ENCODE assay signal across 8 cellular contexts in the genomic region with DNA sequence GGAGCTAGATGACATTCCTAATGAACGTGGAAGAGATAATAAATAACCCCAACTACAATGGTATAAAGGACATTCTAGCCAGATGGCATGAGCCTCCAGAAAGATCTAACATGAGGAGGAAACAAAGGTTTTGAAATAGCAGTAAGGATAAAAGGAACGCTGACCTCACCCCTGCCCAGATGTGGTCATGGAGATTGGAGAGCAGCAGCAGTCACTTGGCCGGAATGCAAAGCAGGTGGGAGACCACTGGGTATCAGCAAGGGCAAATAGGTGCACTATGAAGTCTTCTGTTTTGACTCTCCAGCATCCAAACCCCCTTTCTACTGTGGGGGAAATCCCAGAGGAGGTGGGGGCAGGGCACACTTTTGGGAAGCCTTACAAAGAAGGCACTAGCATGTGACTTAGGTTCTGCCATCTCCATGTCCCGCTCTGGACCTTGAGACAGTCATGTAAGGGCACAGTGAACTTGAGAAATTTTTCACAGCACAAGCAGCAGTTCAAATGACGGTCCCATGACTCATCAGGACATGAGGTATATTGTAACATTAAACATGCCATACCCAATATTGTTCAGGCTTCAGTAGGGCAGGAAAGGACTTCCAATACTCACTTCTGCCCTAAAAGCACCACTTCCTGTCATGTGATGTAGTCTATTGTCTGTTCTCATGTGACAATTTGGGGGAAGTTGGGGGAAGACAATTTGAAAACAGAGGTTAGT. TPM values are rescaled to one million over a fixed set of nuclear protein-coding genes. Genes with fewer than 3 reads are reported as not detected.
DNase-seq lines count a peak whose midpoint lies in the region; ATAC-seq and TF ChIP-seq lines count a peak whose summit lies in the region.

No MANE protein-coding gene starts in this region.

- H3K4me3 ChIP-seq in OCI-LY7 (ENCODE audit: low read depth, low read length, poor library complexity, severe bottlenecking) (no peak overlapping the region), fibroblast of pulmonary artery (replicated peaks; ENCODE audit: low read depth, low read length) (no peak overlapping the region)

- TF ChIP-seq CTCF in GM20000 (IDR thresholded peaks at IDR 0.05; ENCODE audit: extremely low read depth, missing control alignments) (no peak), OCI-LY7 (conservative IDR thresholded peaks at IDR 0.05; ENCODE audit: low read length) (no peak), fibroblast of pulmonary artery (IDR thresholded peaks at IDR 0.05; ENCODE audit: low read length, missing control alignments) (no peak)

- CTCF ChIA-PET in OCI-LY7 (lab: Charles Lee; ENCODE audit: unreplicated experiment) = no interaction called here

- H3K9me2 ChIP-seq in OCI-LY7 (ENCODE audit: insufficient read depth, low read length) = no peaks in the 10 kb centered on the region

- no peaks in the 10 kb centered on the region for H3K79me2 ChIP-seq in OCI-LY7 (ENCODE audit: insufficient read depth, low read depth, low read length)

- no peak for ATAC-seq in GM18520 (IDR thresholded peaks at IDR 0.05; ENCODE audit: unreplicated experiment)
- no peak for ATAC-seq in HG02763 (IDR thresholded peaks at IDR 0.05; ENCODE audit: unreplicated experiment)
- no peak for ATAC-seq in HG02884 (IDR thresholded peaks at IDR 0.05; ENCODE audit: unreplicated experiment)
- ATAC-seq in GM18873 (IDR thresholded peaks at IDR 0.05; ENCODE audit: low FRiP score, unreplicated experiment) = no peak

- peak overlapping the region; percentile 95 for H2AFZ ChIP-seq in OCI-LY7 (ENCODE audit: low read length)

- H3K4me1 ChIP-seq in OCI-LY7 (ENCODE audit: insufficient read depth, low read length, poor library complexity, severe bottlenecking) = peaks cover 19% of the 10 kb centered on the region

- H3K4me2 ChIP-seq in OCI-LY7 (ENCODE audit: low read length) = no peak overlapping the region

- H3K9me3 ChIP-seq in OCI-LY7 (ENCODE audit: low read length) = peaks cover 5% of the 10 kb centered on the region; the same call in 1 of the 2 replicates

- POLR2A ChIA-PET in OCI-LY7 (lab: Charles Lee) = interaction anchor here (0.9 kb wide), 1 partner anchor 16 kb away, joined by 3 read pairs; no protein-coding TSS in a partner anchor

- peak overlapping the region; percentile 10 for H3K27ac ChIP-seq in OCI-LY7 (ENCODE audit: low read depth, low read length, poor library complexity, severe bottlenecking)

- peaks cover 5% of the 10 kb centered on the region; the same call in 1 of the 2 replicates for H3K36me3 ChIP-seq in OCI-LY7 (ENCODE audit: insufficient read depth, low read length)

- in situ Hi-C loops in ACHN (cut with HindIII; ENCODE audit: low pct_ligation_motif_present, low pct_unique_long_range_greater_than_20kb, low sequenced_read_pairs) = no loop called here

- peak; percentile 55 for DNase-seq in ACHN
- peak; percentile 7 for DNase-seq in GM20000 (ENCODE audit: low spot score)
- DNase-seq in OCI-LY7 (ENCODE audit: low spot score) = peak; percentile 65
- DNase-seq in fibroblast of pulmonary artery (ENCODE audit: low read depth) = peak; percentile 94

- intact Hi-C loops in OCI-LY7 (cut with micrococcal nuclease; ENCODE audit: unreplicated experiment) = no loop called here

- BruUV-seq in OCI-LY7 (replicated peaks; lab: Mats Ljungman, UMichigan) = no TSS peak

- H4K20me1 ChIP-seq in OCI-LY7 (ENCODE audit: insufficient read depth, low read length) = no peaks in the 10 kb centered on the region

RNA-seq across cellular contexts. Expression of gene METTL4, which starts 55.2 kb away (rescaled TPM):
- total RNA-seq in OCI-LY7 (2014; rRNA removed; shearing (Covaris generic)) = 11.8 and 12.4 TPM in 2 replicates
- total RNA-seq in OCI-LY7 (2022) = 23.3 and 23.7 TPM in 2 replicates

RNA-seq across cellular contexts. Expression of gene NDC80, which starts 55.3 kb away (rescaled TPM):
- 73.0 and 91.1 TPM in 2 replicates for total RNA-seq in OCI-LY7 (2014; rRNA removed; shearing (Covaris generic))
- 105 and 115 TPM in 2 replicates for total RNA-seq in OCI-LY7 (2022)

Comparison
In these comparisons a context has a peak if more than half of its experiments do, and no peak if none do; other contexts are left out.
1. DNase-seq: peak in every context shown above with its lines; median percentile 94 in fibroblast of pulmonary artery; 65 in OCI-LY7; 55 in ACHN; 7 in GM20000.